Comparison of ENCODE assay signal across 11 cellular contexts in genomic region chr16:23469814-23470213, GRCh38. TPM values are rescaled to one million over a fixed set of nuclear protein-coding genes. Genes with fewer than 3 reads are reported as not detected.
DNase-seq lines count a peak whose midpoint lies in the region; ATAC-seq and TF ChIP-seq lines count a peak whose summit lies in the region.
"Had no signal": no experiment of that assay in that cellular context is flagged by ENCODE, and none has a peak within 500 bp of the region (broad histone marks: within the 10 kb centered on the region; RNA-seq: fewer than 3 reads in every experiment).

No MANE protein-coding gene starts in this region.

- intact Hi-C loops in Panc1 (cut with micrococcal nuclease; ENCODE audit: unreplicated experiment) (no loop called here), mucosa of descending colon (cut with DNase I, micrococcal nuclease) (no loop called here)

- TF ChIP-seq CTCF in Panc1 (IDR thresholded peaks at IDR 0.05) (no peak), foreskin keratinocyte (conservative IDR thresholded peaks at IDR 0.05) (no peak), WERI-Rb-1 (IDR thresholded peaks at IDR 0.05; ENCODE audit: low read depth, low read length) (no peak), mucosa of descending colon (IDR thresholded peaks at IDR 0.05) (no peak)

- in situ Hi-C loops in Panc1 (cut with HindIII; ENCODE audit: low pct_unique_long_range_greater_than_20kb, low sequenced_read_pairs), result no loop called here

- H3K4me3 ChIP-seq in Panc1 (ENCODE audit: low read depth in 2 of 2, low read length in 2 of 2), result no peak overlapping the region
- no peak overlapping the region for H3K4me3 ChIP-seq in WERI-Rb-1 (ENCODE audit: low read depth, low read length)
- H3K4me3 ChIP-seq in mucosa of descending colon, result no peak overlapping the region
- H3K4me3 ChIP-seq: coronary artery had no signal

- no peaks in the 10 kb centered on the region for H3K27me3 ChIP-seq in Panc1 (ENCODE audit: control insufficient read depth, insufficient read depth, low read length)
- H3K27me3 ChIP-seq in foreskin keratinocyte, result no peaks in the 10 kb centered on the region
- H3K27me3 ChIP-seq in WERI-Rb-1 (ENCODE audit: insufficient read depth, low read depth, severe bottlenecking), result no peaks in the 10 kb centered on the region

- ATAC-seq in Panc1, result peak; percentile 54; the same call in 1 of the 2 replicates
- ATAC-seq in foreskin keratinocyte, result peak; percentile 82
- no peak for ATAC-seq in GM18861 (IDR thresholded peaks at IDR 0.05; ENCODE audit: unreplicated experiment)
- ATAC-seq in mucosa of descending colon, result no peak
- ATAC-seq: T-cell had no signal

- H3K27ac ChIP-seq in Panc1 (ENCODE audit: low read length), result no peak overlapping the region
- H3K27ac ChIP-seq in foreskin keratinocyte, result no peak overlapping the region
- no peak overlapping the region for H3K27ac ChIP-seq in WERI-Rb-1
- H3K27ac ChIP-seq: coronary artery had no signal

- DNase-seq in AG08396 (ENCODE audit: low spot score), result peak; percentile 22
- DNase-seq in HCEC 1CT, result peak; percentile 6
- no peak for DNase-seq in Panc1 (ENCODE audit: low read depth, low spot score)
- DNase-seq in foreskin keratinocyte, result peak; percentile 33 to 66
- no peak for DNase-seq in effector CD4-positive, alpha-beta T cell
- DNase-seq in WERI-Rb-1, result no peak
- no peak for DNase-seq in mucosa of descending colon
- DNase-seq: CD8-positive, alpha-beta memory T cell; T-cell had no signal

- 0 out of 2 replicates have a peak, but pooled peaks cover 2% of the 10 kb centered on the region for H3K4me1 ChIP-seq in Panc1 (ENCODE audit: control insufficient read depth, insufficient read depth, low read length)
- peaks cover 4% of the 10 kb centered on the region for H3K4me1 ChIP-seq in foreskin keratinocyte
- H3K4me1 ChIP-seq in mucosa of descending colon (ENCODE audit: low read depth), result no peaks in the 10 kb centered on the region

- CTCF ChIA-PET in Panc1 (lab: Charles Lee), result no interaction called here

- POLR2A ChIA-PET in Panc1 (lab: Charles Lee), result no interaction called here

- no TSS peak for BruUV-seq in Panc1 (replicated peaks; lab: Mats Ljungman, UMichigan)

- H3K36me3 ChIP-seq in Panc1 (ENCODE audit: control insufficient read depth, insufficient read depth, low read length) (peaks cover 14% of the 10 kb centered on the region), WERI-Rb-1 (peaks cover 89% of the 10 kb centered on the region), mucosa of descending colon (ENCODE audit: low read depth) (peaks cover 3% of the 10 kb centered on the region)

- H3K9me3 ChIP-seq in Panc1 (ENCODE audit: control insufficient read depth, insufficient read depth, low read depth, low read length), result no peaks in the 10 kb centered on the region
- H3K9me3 ChIP-seq in WERI-Rb-1 (ENCODE audit: severe bottlenecking), result no peaks in the 10 kb centered on the region
- no peaks in the 10 kb centered on the region for H3K9me3 ChIP-seq in mucosa of descending colon

RNA-seq across cellular contexts. Expression of gene COG7, which starts 16.8 kb away (rescaled TPM):
- total RNA-seq in Panc1 (2021; ENCODE audit: unreplicated experiment) (25.3 TPM), foreskin keratinocyte (15.9 and 17.0 TPM in 2 replicates), mucosa of descending colon (10 to 100 TPM; 25.4 to 40.5 (median 32.6) TPM)
- polyA plus RNA-seq in Panc1 (2012; ENCODE audit: insufficient read length), result 29.8 TPM
- 13.2 and 13.5 TPM in 2 replicates for polyA plus RNA-seq in foreskin keratinocyte

RNA-seq across cellular contexts. Expression of gene GGA2, which starts 40.5 kb away (rescaled TPM):
- total RNA-seq in Panc1 (2021; ENCODE audit: unreplicated experiment) (100 TPM), foreskin keratinocyte (34.0 and 34.6 TPM in 2 replicates), mucosa of descending colon (10 to 100 TPM; 37.9 to 62.6 (median 47.6) TPM)
- 59.4 TPM for polyA plus RNA-seq in Panc1 (2012; ENCODE audit: insufficient read length)
- 16.5 and 17.5 TPM in 2 replicates for polyA plus RNA-seq in foreskin keratinocyte

Comparison
In these comparisons a context has a peak if more than half of its experiments do, and no peak if none do; other contexts are left out.
1. DNase-seq: peak in AG08396 (single experiment), HCEC 1CT (single experiment) and foreskin keratinocyte (2 of 2); none in Panc1 (single experiment), effector CD4-positive, alpha-beta T cell (single experiment), WERI-Rb-1 (single experiment) and mucosa of descending colon (0 of 3).
2. ATAC-seq: peak in Panc1 (single experiment) and foreskin keratinocyte (single experiment); none in GM18861 (single experiment) and mucosa of descending colon (single experiment).